1 cellular context compared by ENCODE assay signal in the genomic region with DNA sequence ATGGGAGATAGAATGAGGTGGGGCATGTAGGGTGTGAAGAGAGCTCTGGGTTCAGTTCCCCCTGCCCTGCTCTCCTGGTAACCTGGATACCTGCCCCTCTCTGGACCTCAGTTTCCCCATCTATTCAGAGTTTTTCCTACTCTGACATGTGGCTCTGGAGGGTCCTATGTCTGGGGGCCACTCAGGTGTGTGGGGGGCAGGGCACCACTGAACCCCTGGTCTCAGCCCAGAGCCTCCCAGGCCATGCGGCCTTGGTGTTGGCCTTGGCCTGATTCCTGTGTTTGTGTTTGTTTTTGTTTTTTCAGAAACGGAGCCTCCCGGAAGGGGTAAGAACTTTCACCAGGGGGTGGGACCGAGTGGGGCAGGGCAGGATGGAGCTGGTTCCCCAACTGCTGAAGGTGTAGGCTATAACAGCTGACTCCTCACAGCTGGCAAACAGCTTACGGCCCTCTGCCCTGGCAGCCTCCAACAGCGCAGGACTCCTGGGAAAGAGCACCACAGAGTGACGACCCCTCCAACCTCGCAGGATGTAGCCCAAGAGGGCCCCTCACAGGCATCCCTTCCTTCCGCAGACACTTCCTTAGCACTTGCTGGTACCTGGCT.
A peak's percentile ranks its signal among the peaks of the same experiment; 100 is the strongest.
TF ChIP-seq lines count a peak whose summit lies in the region.

No MANE protein-coding gene starts in this region.

TF ChIP-seq in HepG2, 621 proteins besides CTCF, POLR2A, EP300 and RAD21 (continued from another document and continues in another):
- TF ChIP-seq THAP7 (CRISPR knock-in tag; IDR thresholded peaks at IDR 0.05) (0 out of 2 replicates have a peak, but pooled peaks have one; percentile 72), ZNF333 (CRISPR knock-in tag; IDR thresholded peaks at IDR 0.05; ENCODE audit: borderline replicate concordance) (0 out of 2 replicates have a peak, but pooled peaks have one; percentile 80), ZNF724P (CRISPR knock-in tag; IDR thresholded peaks at IDR 0.05; ENCODE audit: borderline replicate concordance) (peak; percentile 61; the same call in 1 of the 2 replicates), ZEB1 (IDR thresholded peaks at IDR 0.05; ENCODE audit: insufficient replicate concordance, low read depth) (no peak), ZNF878 (CRISPR knock-in tag; IDR thresholded peaks at IDR 0.05) (no peak), FOXO1 (CRISPR knock-in tag; IDR thresholded peaks at IDR 0.05) (peak; percentile 91), BORCS8-MEF2B (CRISPR knock-in tag; IDR thresholded peaks at IDR 0.05) (no peak; the same call in 1 of the 2 replicates), ZNF317 (CRISPR knock-in tag; IDR thresholded peaks at IDR 0.05) (0 out of 2 replicates have a peak, but pooled peaks have one; percentile 34), RCOR2 (CRISPR knock-in tag; IDR thresholded peaks at IDR 0.05) (peak; percentile 41; the same call in 1 of the 2 replicates), NR2C2 (CRISPR knock-in tag; IDR thresholded peaks at IDR 0.05; ENCODE audit: borderline replicate concordance) (peak; percentile 36; the same call in 1 of the 2 replicates), RFX3 (CRISPR knock-in tag; IDR thresholded peaks at IDR 0.05) (no peak), POLR2G (IDR thresholded peaks at IDR 0.05; ENCODE audit: low read depth, low read length) (no peak), ZNF615 (CRISPR knock-in tag; IDR thresholded peaks at IDR 0.05; ENCODE audit: borderline replicate concordance) (no peak), ZNF83 (CRISPR knock-in tag; IDR thresholded peaks at IDR 0.05; ENCODE audit: borderline replicate concordance) (no peak), TGIF2 (CRISPR knock-in tag; IDR thresholded peaks at IDR 0.05) (no peak), ZNF761 (CRISPR knock-in tag; conservative IDR thresholded peaks at IDR 0.05) (peak; percentile 28; the same call in 1 of the 2 replicates), SMAD9 (CRISPR knock-in tag; IDR thresholded peaks at IDR 0.05) (no peak), IKZF5 (CRISPR knock-in tag; IDR thresholded peaks at IDR 0.05) (peak; percentile 68; the same call in 1 of the 2 replicates), RBAK (CRISPR knock-in tag; IDR thresholded peaks at IDR 0.05) (no peak), ZNF468 (CRISPR knock-in tag; IDR thresholded peaks at IDR 0.05) (no peak), HOXA9 (CRISPR knock-in tag; IDR thresholded peaks at IDR 0.05; ENCODE audit: borderline replicate concordance) (no peak), NFIC (IDR thresholded peaks at IDR 0.05; ENCODE audit: low read length) (peak; percentile 49; the same call in 1 of the 2 replicates), ZNF225 (CRISPR knock-in tag; IDR thresholded peaks at IDR 0.05) (no peak), ZNF558 (CRISPR knock-in tag; IDR thresholded peaks at IDR 0.05; ENCODE audit: borderline replicate concordance) (no peak), SNAPC2 (CRISPR knock-in tag; IDR thresholded peaks at IDR 0.05) (no peak), ZNF431 (CRISPR knock-in tag; IDR thresholded peaks at IDR 0.05; ENCODE audit: borderline replicate concordance, low read depth) (0 out of 2 replicates have a peak, but pooled peaks have one; percentile 23), ZNF160 (CRISPR knock-in tag; IDR thresholded peaks at IDR 0.05) (no peak; the same call in 1 of the 2 replicates), TCF12 (IDR thresholded peaks at IDR 0.05) (no peak), TCF12 (CRISPR knock-in tag; IDR thresholded peaks at IDR 0.05) (no peak; the same call in 1 of the 2 replicates), BHLHE40 (IDR thresholded peaks at IDR 0.05; ENCODE audit: low read length) (no peak), MXI1 (IDR thresholded peaks at IDR 0.05; ENCODE audit: borderline replicate concordance, low read depth, low read length) (peak; percentile 44; the same call in 1 of the 3 replicates), ZNF460 (CRISPR knock-in tag; IDR thresholded peaks at IDR 0.05; ENCODE audit: borderline replicate concordance) (no peak)
- TF ChIP-seq, protein P1, sequence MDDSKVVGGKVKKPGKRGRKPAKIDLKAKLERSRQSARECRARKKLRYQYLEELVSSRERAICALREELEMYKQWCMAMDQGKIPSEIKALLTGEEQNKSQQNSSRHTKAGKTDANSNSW (CRISPR knock-in tag; IDR thresholded peaks at IDR 0.05; ENCODE audit: borderline replicate concordance), result no peak
- TF ChIP-seq, protein P2, sequence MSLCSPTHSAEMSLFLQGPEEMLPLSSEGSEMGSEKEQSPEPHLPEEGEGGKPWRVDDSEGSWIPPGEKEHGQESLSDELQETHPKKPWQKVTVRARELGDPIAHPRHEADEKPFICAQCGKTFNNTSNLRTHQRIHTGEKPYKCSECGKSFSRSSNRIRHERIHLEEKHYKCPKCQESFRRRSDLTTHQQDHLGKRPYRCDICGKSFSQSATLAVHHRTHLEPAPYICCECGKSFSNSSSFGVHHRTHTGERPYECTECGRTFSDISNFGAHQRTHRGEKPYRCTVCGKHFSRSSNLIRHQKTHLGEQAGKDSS (CRISPR knock-in tag; IDR thresholded peaks at IDR 0.05; ENCODE audit: borderline replicate concordance, low read depth), result no peak; the same call in 1 of the 2 replicates
- TF ChIP-seq, protein P3, sequence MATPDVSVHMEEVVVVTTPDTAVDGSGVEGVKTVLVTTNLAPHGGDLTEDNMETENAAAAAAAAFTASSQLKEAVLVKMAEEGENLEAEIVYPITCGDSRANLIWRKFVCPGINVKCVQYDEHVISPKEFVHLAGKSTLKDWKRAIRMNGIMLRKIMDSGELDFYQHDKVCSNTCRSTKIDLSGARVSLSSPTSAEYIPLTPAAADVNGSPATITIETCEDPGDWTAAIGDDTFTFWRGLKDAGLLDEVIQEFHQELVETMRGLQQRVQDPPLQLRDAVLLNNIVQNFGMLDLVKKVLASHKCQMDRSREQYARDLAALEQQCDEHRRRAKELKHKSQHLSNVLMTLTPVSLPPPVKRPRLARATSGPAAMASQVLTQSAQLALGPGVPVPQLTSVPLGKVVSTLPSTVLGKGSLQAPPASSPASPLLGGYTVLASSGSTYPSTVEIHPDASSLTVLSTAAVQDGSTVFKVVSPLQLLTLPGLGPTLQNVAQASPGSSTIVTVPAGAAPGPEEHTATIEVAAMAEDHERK (CRISPR knock-in tag; IDR thresholded peaks at IDR 0.05; ENCODE audit: low read depth), result no peak
- TF ChIP-seq, protein P4, sequence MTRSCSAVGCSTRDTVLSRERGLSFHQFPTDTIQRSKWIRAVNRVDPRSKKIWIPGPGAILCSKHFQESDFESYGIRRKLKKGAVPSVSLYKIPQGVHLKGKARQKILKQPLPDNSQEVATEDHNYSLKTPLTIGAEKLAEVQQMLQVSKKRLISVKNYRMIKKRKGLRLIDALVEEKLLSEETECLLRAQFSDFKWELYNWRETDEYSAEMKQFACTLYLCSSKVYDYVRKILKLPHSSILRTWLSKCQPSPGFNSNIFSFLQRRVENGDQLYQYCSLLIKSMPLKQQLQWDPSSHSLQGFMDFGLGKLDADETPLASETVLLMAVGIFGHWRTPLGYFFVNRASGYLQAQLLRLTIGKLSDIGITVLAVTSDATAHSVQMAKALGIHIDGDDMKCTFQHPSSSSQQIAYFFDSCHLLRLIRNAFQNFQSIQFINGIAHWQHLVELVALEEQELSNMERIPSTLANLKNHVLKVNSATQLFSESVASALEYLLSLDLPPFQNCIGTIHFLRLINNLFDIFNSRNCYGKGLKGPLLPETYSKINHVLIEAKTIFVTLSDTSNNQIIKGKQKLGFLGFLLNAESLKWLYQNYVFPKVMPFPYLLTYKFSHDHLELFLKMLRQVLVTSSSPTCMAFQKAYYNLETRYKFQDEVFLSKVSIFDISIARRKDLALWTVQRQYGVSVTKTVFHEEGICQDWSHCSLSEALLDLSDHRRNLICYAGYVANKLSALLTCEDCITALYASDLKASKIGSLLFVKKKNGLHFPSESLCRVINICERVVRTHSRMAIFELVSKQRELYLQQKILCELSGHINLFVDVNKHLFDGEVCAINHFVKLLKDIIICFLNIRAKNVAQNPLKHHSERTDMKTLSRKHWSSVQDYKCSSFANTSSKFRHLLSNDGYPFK (CRISPR knock-in tag; IDR thresholded peaks at IDR 0.05; ENCODE audit: borderline replicate concordance), result 0 out of 2 replicates have a peak, but pooled peaks have one; percentile 13
- TF ChIP-seq, protein P5, sequence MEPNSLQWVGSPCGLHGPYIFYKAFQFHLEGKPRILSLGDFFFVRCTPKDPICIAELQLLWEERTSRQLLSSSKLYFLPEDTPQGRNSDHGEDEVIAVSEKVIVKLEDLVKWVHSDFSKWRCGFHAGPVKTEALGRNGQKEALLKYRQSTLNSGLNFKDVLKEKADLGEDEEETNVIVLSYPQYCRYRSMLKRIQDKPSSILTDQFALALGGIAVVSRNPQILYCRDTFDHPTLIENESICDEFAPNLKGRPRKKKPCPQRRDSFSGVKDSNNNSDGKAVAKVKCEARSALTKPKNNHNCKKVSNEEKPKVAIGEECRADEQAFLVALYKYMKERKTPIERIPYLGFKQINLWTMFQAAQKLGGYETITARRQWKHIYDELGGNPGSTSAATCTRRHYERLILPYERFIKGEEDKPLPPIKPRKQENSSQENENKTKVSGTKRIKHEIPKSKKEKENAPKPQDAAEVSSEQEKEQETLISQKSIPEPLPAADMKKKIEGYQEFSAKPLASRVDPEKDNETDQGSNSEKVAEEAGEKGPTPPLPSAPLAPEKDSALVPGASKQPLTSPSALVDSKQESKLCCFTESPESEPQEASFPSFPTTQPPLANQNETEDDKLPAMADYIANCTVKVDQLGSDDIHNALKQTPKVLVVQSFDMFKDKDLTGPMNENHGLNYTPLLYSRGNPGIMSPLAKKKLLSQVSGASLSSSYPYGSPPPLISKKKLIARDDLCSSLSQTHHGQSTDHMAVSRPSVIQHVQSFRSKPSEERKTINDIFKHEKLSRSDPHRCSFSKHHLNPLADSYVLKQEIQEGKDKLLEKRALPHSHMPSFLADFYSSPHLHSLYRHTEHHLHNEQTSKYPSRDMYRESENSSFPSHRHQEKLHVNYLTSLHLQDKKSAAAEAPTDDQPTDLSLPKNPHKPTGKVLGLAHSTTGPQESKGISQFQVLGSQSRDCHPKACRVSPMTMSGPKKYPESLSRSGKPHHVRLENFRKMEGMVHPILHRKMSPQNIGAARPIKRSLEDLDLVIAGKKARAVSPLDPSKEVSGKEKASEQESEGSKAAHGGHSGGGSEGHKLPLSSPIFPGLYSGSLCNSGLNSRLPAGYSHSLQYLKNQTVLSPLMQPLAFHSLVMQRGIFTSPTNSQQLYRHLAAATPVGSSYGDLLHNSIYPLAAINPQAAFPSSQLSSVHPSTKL (CRISPR knock-in tag; IDR thresholded peaks at IDR 0.05), result peak; percentile 78
- TF ChIP-seq, protein P6, sequence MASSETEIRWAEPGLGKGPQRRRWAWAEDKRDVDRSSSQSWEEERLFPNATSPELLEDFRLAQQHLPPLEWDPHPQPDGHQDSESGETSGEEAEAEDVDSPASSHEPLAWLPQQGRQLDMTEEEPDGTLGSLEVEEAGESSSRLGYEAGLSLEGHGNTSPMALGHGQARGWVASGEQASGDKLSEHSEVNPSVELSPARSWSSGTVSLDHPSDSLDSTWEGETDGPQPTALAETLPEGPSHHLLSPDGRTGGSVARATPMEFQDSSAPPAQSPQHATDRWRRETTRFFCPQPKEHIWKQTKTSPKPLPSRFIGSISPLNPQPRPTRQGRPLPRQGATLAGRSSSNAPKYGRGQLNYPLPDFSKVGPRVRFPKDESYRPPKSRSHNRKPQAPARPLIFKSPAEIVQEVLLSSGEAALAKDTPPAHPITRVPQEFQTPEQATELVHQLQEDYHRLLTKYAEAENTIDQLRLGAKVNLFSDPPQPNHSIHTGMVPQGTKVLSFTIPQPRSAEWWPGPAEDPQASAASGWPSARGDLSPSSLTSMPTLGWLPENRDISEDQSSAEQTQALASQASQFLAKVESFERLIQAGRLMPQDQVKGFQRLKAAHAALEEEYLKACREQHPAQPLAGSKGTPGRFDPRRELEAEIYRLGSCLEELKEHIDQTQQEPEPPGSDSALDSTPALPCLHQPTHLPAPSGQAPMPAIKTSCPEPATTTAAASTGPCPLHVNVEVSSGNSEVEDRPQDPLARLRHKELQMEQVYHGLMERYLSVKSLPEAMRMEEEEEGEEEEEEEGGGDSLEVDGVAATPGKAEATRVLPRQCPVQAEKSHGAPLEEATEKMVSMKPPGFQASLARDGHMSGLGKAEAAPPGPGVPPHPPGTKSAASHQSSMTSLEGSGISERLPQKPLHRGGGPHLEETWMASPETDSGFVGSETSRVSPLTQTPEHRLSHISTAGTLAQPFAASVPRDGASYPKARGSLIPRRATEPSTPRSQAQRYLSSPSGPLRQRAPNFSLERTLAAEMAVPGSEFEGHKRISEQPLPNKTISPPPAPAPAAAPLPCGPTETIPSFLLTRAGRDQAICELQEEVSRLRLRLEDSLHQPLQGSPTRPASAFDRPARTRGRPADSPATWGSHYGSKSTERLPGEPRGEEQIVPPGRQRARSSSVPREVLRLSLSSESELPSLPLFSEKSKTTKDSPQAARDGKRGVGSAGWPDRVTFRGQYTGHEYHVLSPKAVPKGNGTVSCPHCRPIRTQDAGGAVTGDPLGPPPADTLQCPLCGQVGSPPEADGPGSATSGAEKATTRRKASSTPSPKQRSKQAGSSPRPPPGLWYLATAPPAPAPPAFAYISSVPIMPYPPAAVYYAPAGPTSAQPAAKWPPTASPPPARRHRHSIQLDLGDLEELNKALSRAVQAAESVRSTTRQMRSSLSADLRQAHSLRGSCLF (CRISPR knock-in tag; IDR thresholded peaks at IDR 0.05; ENCODE audit: borderline replicate concordance), result no peak
- TF ChIP-seq, protein P7, sequence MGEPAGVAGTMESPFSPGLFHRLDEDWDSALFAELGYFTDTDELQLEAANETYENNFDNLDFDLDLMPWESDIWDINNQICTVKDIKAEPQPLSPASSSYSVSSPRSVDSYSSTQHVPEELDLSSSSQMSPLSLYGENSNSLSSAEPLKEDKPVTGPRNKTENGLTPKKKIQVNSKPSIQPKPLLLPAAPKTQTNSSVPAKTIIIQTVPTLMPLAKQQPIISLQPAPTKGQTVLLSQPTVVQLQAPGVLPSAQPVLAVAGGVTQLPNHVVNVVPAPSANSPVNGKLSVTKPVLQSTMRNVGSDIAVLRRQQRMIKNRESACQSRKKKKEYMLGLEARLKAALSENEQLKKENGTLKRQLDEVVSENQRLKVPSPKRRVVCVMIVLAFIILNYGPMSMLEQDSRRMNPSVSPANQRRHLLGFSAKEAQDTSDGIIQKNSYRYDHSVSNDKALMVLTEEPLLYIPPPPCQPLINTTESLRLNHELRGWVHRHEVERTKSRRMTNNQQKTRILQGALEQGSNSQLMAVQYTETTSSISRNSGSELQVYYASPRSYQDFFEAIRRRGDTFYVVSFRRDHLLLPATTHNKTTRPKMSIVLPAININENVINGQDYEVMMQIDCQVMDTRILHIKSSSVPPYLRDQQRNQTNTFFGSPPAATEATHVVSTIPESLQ (CRISPR knock-in tag; conservative IDR thresholded peaks at IDR 0.05), result no peak
